ENCODE assay signal across 8 cellular contexts in the genomic region with DNA sequence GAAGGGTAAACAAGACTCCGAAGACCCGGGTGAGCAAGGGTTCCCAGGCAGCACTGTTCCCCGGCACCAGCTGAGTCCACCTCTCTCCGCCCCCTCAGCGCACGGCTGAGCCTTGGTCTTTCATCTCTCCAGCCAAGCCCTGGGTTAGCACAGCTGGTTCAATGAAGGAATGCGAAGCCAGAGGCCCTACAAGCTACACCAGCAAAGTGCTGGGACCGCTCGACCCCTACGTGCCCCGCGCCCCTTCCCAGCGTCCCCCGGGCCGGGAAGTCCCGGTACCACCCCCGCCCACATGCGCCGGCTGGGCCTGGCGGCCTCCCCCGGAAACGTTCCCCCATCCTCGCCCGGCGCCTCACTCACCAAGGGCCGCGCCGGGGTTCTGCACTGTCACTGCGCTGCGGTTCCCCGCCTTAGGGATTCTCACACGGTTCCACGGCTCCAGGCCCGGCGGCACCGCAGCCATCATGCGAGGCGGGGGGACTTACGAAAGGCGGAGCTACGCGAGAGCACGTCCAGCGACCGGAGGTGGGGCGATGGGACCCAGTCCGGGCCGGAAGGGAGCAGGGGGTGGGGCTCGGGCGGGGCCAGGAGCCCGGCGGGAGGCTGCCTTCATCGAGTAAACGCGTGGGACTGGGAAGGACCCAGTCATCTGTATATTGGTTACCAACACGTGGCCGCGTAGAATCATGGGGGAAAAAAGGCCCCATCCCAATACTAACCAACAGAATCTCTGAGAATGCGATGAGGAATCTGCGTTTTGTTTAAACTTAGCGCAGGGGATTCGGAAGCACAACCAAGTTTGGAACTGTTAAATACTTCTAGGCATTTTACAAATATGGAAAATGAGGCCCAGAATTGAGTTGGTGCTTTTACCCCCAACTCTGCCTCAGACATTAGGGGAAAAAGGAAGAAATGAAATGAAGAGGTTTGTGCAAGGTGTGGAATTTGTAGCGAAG. TPM values are rescaled to one million over a fixed set of nuclear protein-coding genes. Genes with fewer than 3 reads are reported as not detected.
DNase-seq lines count a peak whose midpoint lies in the region; ATAC-seq and TF ChIP-seq lines count a peak whose summit lies in the region.

No MANE protein-coding gene starts in this region.

- peak; percentile 76 for TF ChIP-seq POLR2A in GM15510 (IDR thresholded peaks at IDR 0.05; ENCODE audit: borderline replicate concordance, extremely low read depth, insufficient read length)

- H3K9me3 Mint-ChIP-seq in progenitor cell of endocrine pancreas (ENCODE audit: low read depth): no peaks in the 10 kb centered on the region

- peak overlapping the region; percentile 90 for H3K4me3 Mint-ChIP-seq in progenitor cell of endocrine pancreas (ENCODE audit: low read depth)

- peak overlapping the region; percentile 97 for H3K27ac ChIP-seq in angular gyrus (ENCODE audit: low read depth, low read length)

- TF ChIP-seq CTCF in progenitor cell of endocrine pancreas (IDR thresholded peaks at IDR 0.05; ENCODE audit: unreplicated experiment): no peak

- peak; percentile 92 for DNase-seq in NCI-H146 treated with DMSO at 0.1 percent for 48 hours (lab: John Stamatoyannopoulos, UW; ENCODE audit: unreplicated experiment)
- peak; percentile 70 to 92 (median 76) for DNase-seq in T-helper 1 cell
- DNase-seq in left ventricle myocardium superior: peak; percentile 93
- peak; percentile 73 for DNase-seq in progenitor cell of endocrine pancreas (ENCODE audit: low spot score, unreplicated experiment)
- DNase-seq in ureter (ENCODE audit: low spot score): peak; percentile 93

- H3K36me3 Mint-ChIP-seq in progenitor cell of endocrine pancreas (ENCODE audit: insufficient read depth): peaks cover 7% of the 10 kb centered on the region

- H3K27ac Mint-ChIP-seq in progenitor cell of endocrine pancreas: peak overlapping the region; percentile 98

- no peaks in the 10 kb centered on the region for H3K27me3 Mint-ChIP-seq in progenitor cell of endocrine pancreas

- ATAC-seq in HG02884 (IDR thresholded peaks at IDR 0.05; ENCODE audit: unreplicated experiment) (peak; percentile 85), left ventricle myocardium superior (peak; percentile 99)

- peaks cover 12% of the 10 kb centered on the region for H3K4me1 Mint-ChIP-seq in progenitor cell of endocrine pancreas (ENCODE audit: low read depth)

- intact Hi-C loops in left ventricle myocardium superior (cut with micrococcal nuclease): no loop called here

RNA-seq across cellular contexts. Expression of a gene that starts 28.7 kb away (rescaled TPM):
- total RNA-seq in left ventricle myocardium superior (34.6 TPM), progenitor cell of endocrine pancreas (17.2 and 25.2 TPM in 2 replicates), ureter (12.4 TPM)

RNA-seq across cellular contexts. Expression of a gene that starts 44.6 kb away (rescaled TPM):
- total RNA-seq in left ventricle myocardium superior: 0.87 TPM
- total RNA-seq in progenitor cell of endocrine pancreas: 0.13 TPM in 1 of 2 replicates, not detected in the other
- 1.8 TPM for total RNA-seq in ureter

Comparison
In these comparisons a context has a peak if more than half of its experiments do, and no peak if none do; other contexts are left out.
1. Peak in every context shown above with its lines: DNase-seq, ATAC-seq and H3K27ac ChIP-seq.